Comparison of ENCODE assay signal across 13 cellular contexts in the genomic region with DNA sequence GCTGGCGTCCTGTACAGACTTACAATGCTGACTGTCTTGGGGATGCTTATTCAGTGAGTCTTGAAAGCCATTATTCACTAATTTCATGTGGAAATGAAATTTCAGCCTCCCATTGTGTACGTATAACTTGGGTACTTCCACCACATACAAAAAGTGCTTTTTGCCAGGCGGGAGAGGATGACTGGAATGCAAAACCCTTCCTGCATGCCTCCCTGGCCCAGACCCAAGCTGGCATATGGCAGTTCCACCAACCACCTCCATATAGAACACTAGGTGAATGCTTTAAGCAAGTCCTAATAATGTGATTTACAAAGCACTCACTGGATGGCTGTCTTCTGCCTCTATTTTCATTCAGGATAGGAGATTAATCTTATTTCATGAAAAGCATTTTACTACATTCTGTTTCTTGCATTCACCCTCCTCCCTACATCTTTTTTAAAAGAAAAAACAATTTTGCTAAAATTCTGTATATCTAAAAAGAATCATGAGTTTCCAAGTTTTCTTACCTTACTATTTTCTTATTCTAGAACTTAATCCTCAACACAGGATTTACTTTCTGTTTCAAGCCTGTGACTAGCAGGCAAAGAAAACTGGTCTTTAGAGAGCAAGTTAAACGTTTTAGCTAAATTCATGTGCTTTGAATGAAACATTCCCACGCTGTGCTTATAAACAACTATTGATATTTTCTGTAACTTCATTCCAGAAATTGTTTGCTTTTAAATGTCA.
DNase-seq lines count a peak whose midpoint lies in the region; ATAC-seq and TF ChIP-seq lines count a peak whose summit lies in the region.
"Had no signal": no experiment of that assay in that cellular context is flagged by ENCODE, and none has a peak within 500 bp of the region (broad histone marks: within the 10 kb centered on the region; RNA-seq: fewer than 3 reads in every experiment).

No MANE protein-coding gene starts in this region.

- ATAC-seq in GM19395 (IDR thresholded peaks at IDR 0.05; ENCODE audit: unreplicated experiment) (no peak), HG03457 (IDR thresholded peaks at IDR 0.05; ENCODE audit: unreplicated experiment) (no peak)
- no peak for ATAC-seq in stimulated activated naive B cell treated with anti-CD40 and anti-IgM and Interleukin-4, amounts not matched to agents 10 μg/mL and 1 μg/mL and 100 μg/mL, for 72 hours (replicated peaks)
- ATAC-seq: stimulated activated effector memory CD8-positive, alpha-beta T cell treated with anti-CD3 and anti-CD28 coated beads, Interleukin-12 subunit alpha, Interleukin-12 subunit beta, amount 100 ng/mL, for 72 hours had no signal

- H3K4me3 ChIP-seq in A673 (ENCODE audit: low read depth, low read length, poor library complexity, severe bottlenecking) (peak overlapping the region; percentile 24), adipocyte (ENCODE audit: low read length) (peak overlapping the region; percentile 82)
- H3K4me3 ChIP-seq: BLaER1 treated with 17β-estradiol and CSF1 and Interleukin-3, amounts not matched to agents 10 nM and 100 nM; ovary had no signal

- H3K4me3 Mint-ChIP-seq in stimulated activated naive B cell treated with anti-CD40 and anti-IgM and Interleukin-4, amounts not matched to agents 10 μg/mL and 1 μg/mL and 100 μg/mL, for 72 hours, result no peak overlapping the region
- H3K4me3 Mint-ChIP-seq: stimulated activated effector memory CD8-positive, alpha-beta T cell treated with anti-CD3 and anti-CD28 coated beads, Interleukin-12 subunit alpha, Interleukin-12 subunit beta, amount 100 ng/mL, for 72 hours had no signal

- no peaks in the 10 kb centered on the region for H3K9me3 ChIP-seq in A673 (ENCODE audit: low read depth, low read length, poor library complexity, severe bottlenecking)
- H3K9me3 ChIP-seq in adipocyte (ENCODE audit: control insufficient read depth, low read length), result no peaks in the 10 kb centered on the region
- H3K9me3 ChIP-seq: adrenal gland; BLaER1 treated with 17β-estradiol and CSF1 and Interleukin-3, amounts not matched to agents 10 nM and 100 nM; ovary had no signal

- H3K27me3 Mint-ChIP-seq in stimulated activated naive B cell treated with anti-CD40 and anti-IgM and Interleukin-4, amounts not matched to agents 10 μg/mL and 1 μg/mL and 100 μg/mL, for 72 hours, result peaks cover 0 to 5% of the 10 kb centered on the region in 2 donors

- H3K27ac ChIP-seq in A673 (ENCODE audit: low read depth, low read length, poor library complexity, severe bottlenecking), result peak overlapping the region; percentile 63
- H3K27ac ChIP-seq: adrenal gland; BLaER1 treated with 17β-estradiol and CSF1 and Interleukin-3, amounts not matched to agents 10 nM and 100 nM had no signal

- H3K27me3 ChIP-seq in A673 (replicated peaks; ENCODE audit: insufficient read depth, low read depth, low read length, poor library complexity) (no peaks in the 10 kb centered on the region), adipocyte (replicated peaks; ENCODE audit: control insufficient read depth, insufficient read depth, low read length) (no peaks in the 10 kb centered on the region)
- H3K27me3 ChIP-seq: adrenal gland; BLaER1 treated with 17β-estradiol and CSF1 and Interleukin-3, amounts not matched to agents 10 nM and 100 nM; ovary had no signal

- H3K9me3 Mint-ChIP-seq in stimulated activated naive B cell treated with anti-CD40 and anti-IgM and Interleukin-4, amounts not matched to agents 10 μg/mL and 1 μg/mL and 100 μg/mL, for 72 hours, result peaks cover 0 to 1% of the 10 kb centered on the region in 2 donors

- H3K9ac ChIP-seq in adipocyte (ENCODE audit: low read length), result peak overlapping the region; percentile 76
- H3K9ac ChIP-seq: BLaER1 treated with 17β-estradiol and CSF1 and Interleukin-3, amounts not matched to agents 10 nM and 100 nM had no signal

- H3K4me1 Mint-ChIP-seq in stimulated activated naive B cell treated with anti-CD40 and anti-IgM and Interleukin-4, amounts not matched to agents 10 μg/mL and 1 μg/mL and 100 μg/mL, for 72 hours, result peaks cover 0 to under 1% of the 10 kb centered on the region in 2 donors
- H3K4me1 Mint-ChIP-seq: stimulated activated effector memory CD8-positive, alpha-beta T cell treated with anti-CD3 and anti-CD28 coated beads, Interleukin-12 subunit alpha, Interleukin-12 subunit beta, amount 100 ng/mL, for 72 hours had no signal

- H3K27ac Mint-ChIP-seq in stimulated activated naive B cell treated with anti-CD40 and anti-IgM and Interleukin-4, amounts not matched to agents 10 μg/mL and 1 μg/mL and 100 μg/mL, for 72 hours, result no peak overlapping the region
- H3K27ac Mint-ChIP-seq: stimulated activated effector memory CD8-positive, alpha-beta T cell treated with anti-CD3 and anti-CD28 coated beads, Interleukin-12 subunit alpha, Interleukin-12 subunit beta, amount 100 ng/mL, for 72 hours had no signal

- H3K4me1 ChIP-seq in A673 (ENCODE audit: insufficient read depth, low read length, poor library complexity, severe bottlenecking), result peaks cover 68% of the 10 kb centered on the region
- peaks cover 8% of the 10 kb centered on the region for H3K4me1 ChIP-seq in adipocyte (ENCODE audit: control insufficient read depth, insufficient read depth, low read length)
- H3K4me1 ChIP-seq: adrenal gland; BLaER1 treated with 17β-estradiol and CSF1 and Interleukin-3, amounts not matched to agents 10 nM and 100 nM had no signal

- CTCF ChIA-PET in A673 (lab: Charles Lee), result no interaction called here

- BruUV-seq in A673 (replicated peaks; lab: Mats Ljungman, UMichigan), result no TSS peak

- H3K36me3 Mint-ChIP-seq in stimulated activated naive B cell treated with anti-CD40 and anti-IgM and Interleukin-4, amounts not matched to agents 10 μg/mL and 1 μg/mL and 100 μg/mL, for 72 hours, result no peaks in the 10 kb centered on the region
- H3K36me3 Mint-ChIP-seq: stimulated activated effector memory CD8-positive, alpha-beta T cell treated with anti-CD3 and anti-CD28 coated beads, Interleukin-12 subunit alpha, Interleukin-12 subunit beta, amount 100 ng/mL, for 72 hours had no signal

- POLR2A ChIA-PET in A673 (lab: Charles Lee; ENCODE audit: low non-redundant PET), result interaction anchor here (0.6 kb wide), 1 partner anchor 326 kb away, joined by 4 read pairs; no protein-coding TSS in a partner anchor

- H3K36me3 ChIP-seq in A673 (ENCODE audit: insufficient read depth, low read length, poor library complexity, severe bottlenecking), result no peaks in the 10 kb centered on the region
- H3K36me3 ChIP-seq in adipocyte (ENCODE audit: control insufficient read depth, insufficient read depth, low read length, severe bottlenecking), result no peaks in the 10 kb centered on the region
- H3K36me3 ChIP-seq: adrenal gland; BLaER1 treated with 17β-estradiol and CSF1 and Interleukin-3, amounts not matched to agents 10 nM and 100 nM; ovary had no signal

- peak; percentile 85 for DNase-seq in A673 (ENCODE audit: low spot score)
- DNase-seq in GM03348 (ENCODE audit: low spot score), result peak; percentile 22
- DNase-seq in adipocyte (ENCODE audit: low read depth), result peak; percentile 46
- DNase-seq in iris pigment epithelial cell (ENCODE audit: low read depth), result peak; percentile 5
- DNase-seq in posterior vena cava (ENCODE audit: low spot score), result no peak
- no peak for DNase-seq in stimulated activated naive B cell treated with anti-CD40 and anti-IgM and Interleukin-4, amounts not matched to agents 10 μg/mL and 1 μg/mL and 100 μg/mL, for 72 hours
- DNase-seq: adrenal gland; ovary; stimulated activated CD4-positive, alpha-beta T cell treated with anti-CD3 and anti-CD28 coated beads, Interleukin-2, amount 100 ng/mL, for 48 hours had no signal

- TF ChIP-seq CTCF in A673 (conservative IDR thresholded peaks at IDR 0.05; ENCODE audit: low read depth, low read length), result no peak

- intact Hi-C loops in A673 (cut with micrococcal nuclease; ENCODE audit: unreplicated experiment) (no loop called here), posterior vena cava (cut with DNase I) (no loop called here)

Comparison
In these comparisons a context has a peak if more than half of its experiments do, and no peak if none do; other contexts are left out.
1. DNase-seq: peak in A673 (single experiment), GM03348 (single experiment), adipocyte (single experiment) and iris pigment epithelial cell (single experiment); none in posterior vena cava (single experiment) and stimulated activated naive B cell treated with anti-CD40 and anti-IgM and Interleukin-4, amounts not matched to agents 10 μg/mL and 1 μg/mL and 100 μg/mL, for 72 hours (single experiment).